30 cellular contexts compared by ENCODE assay signal in genomic region chr11:132704796-132705375, GRCh38.
DNase-seq lines count a peak whose midpoint lies in the region; ATAC-seq, FAIRE-seq and TF ChIP-seq lines count a peak whose summit lies in the region.
"Had no signal": no experiment of that assay in that cellular context is flagged by ENCODE, and none has a peak within 500 bp of the region (broad histone marks: within the 10 kb centered on the region; RNA-seq: fewer than 3 reads in every experiment).

No MANE protein-coding gene starts in this region.

- H3K4me3 Mint-ChIP-seq in stimulated activated naive CD8-positive, alpha-beta T cell treated with anti-CD3 and anti-CD28 coated beads, Interleukin-15, amount 100 ng/mL, for 72 hours: no peak overlapping the region
- H3K4me3 Mint-ChIP-seq: activated CD4-positive, alpha-beta memory T cell treated with anti-CD3 and anti-CD28 coated beads for 36 hours; activated naive CD4-positive, alpha-beta T cell treated with anti-CD3 and anti-CD28 coated beads, Interleukin-2, amount 10 ng/mL, durations not matched to agents 7 days and 5 days; activated T-helper 1 cell treated with anti-CD3 and anti-CD28 coated beads, Interleukin-12 subunit alpha, Interleukin-12 subunit beta, Interleukin-2, Interleukin-4 antibody, amounts not matched to agents 30 ng/mL and 10 ng/mL and 1 ng/mL, durations not matched to agents 14 hours and 24 hours and 36 hours; brain; neural crest cell; stimulated activated naive CD8-positive, alpha-beta T cell treated with anti-CD3 and anti-CD28 coated beads, Interleukin-15, Interleukin-2, amounts not matched to agents 100 ng/mL and 50 ng/mL, for 24 hours had no signal

- DNase-seq in Caki2 (ENCODE audit: low read depth) (peak; percentile 79), NCI-H510A treated with DMSO at 0.1 percent for 48 hours (lab: John Stamatoyannopoulos, UW) (peak; percentile 94), pancreas (peak in 2 of 6 donors; percentile 10 to 11), BE2C (no peak), heart left ventricle (no peak), right atrium auricular region (ENCODE audit: low spot score) (no peak)
- no peak for DNase-seq in stimulated activated naive CD8-positive, alpha-beta T cell treated with anti-CD3 and anti-CD28 coated beads, Interleukin-15, amount 100 ng/mL, for 72 hours
- DNase-seq: activated CD4-positive, alpha-beta memory T cell treated with anti-CD3 and anti-CD28 coated beads for 36 hours; activated CD8-positive, alpha-beta memory T cell treated with anti-CD3 and anti-CD28 coated beads, Interleukin-2, amount 50 U/mL, for 4 hours; activated naive CD4-positive, alpha-beta T cell treated with anti-CD3 and anti-CD28 coated beads, Interleukin-2, amount 10 ng/mL, durations not matched to agents 7 days and 5 days; cerebellar nuclear complex; COR-L47; KG1; NCI-H2107; NCI-H524 treated with DMSO at 0.1 percent for 48 hours; posterior cingulate gyrus; RPMI8226; stimulated activated CD4-positive, alpha-beta T cell treated with anti-CD3 and anti-CD28 coated beads, Interleukin-15, amount 100 ng/mL, for 24 hours; T-helper 1 cell; thyroid gland had no signal

- peak; percentile 64 to 94 (median 90) for ATAC-seq in pancreas
- ATAC-seq in stimulated activated naive CD8-positive, alpha-beta T cell treated with anti-CD3 and anti-CD28 coated beads, Interleukin-15, amount 100 ng/mL, for 72 hours: no peak
- no peak for ATAC-seq in heart left ventricle

- H3K9me3 ChIP-seq in pancreas (no peaks in the 10 kb centered on the region), BE2C (no peaks in the 10 kb centered on the region), heart left ventricle (peaks cover 0 to 26% (median 8%) of the 10 kb centered on the region in 12 donors), right atrium auricular region (peaks cover 0 to 22% of the 10 kb centered on the region in 2 donors)
- H3K9me3 ChIP-seq: SJSA1, thyroid gland had no signal

- H3K4me1 ChIP-seq in pancreas: peaks cover 0 to 7% (median 0%) of the 10 kb centered on the region in 3 donors
- no peaks in the 10 kb centered on the region for H3K4me1 ChIP-seq in BE2C
- H3K4me1 ChIP-seq in heart left ventricle: no peaks in the 10 kb centered on the region
- H3K4me1 ChIP-seq in right atrium auricular region: no peaks in the 10 kb centered on the region
- H3K4me1 ChIP-seq: BLaER1, SJSA1, thyroid gland had no signal

- H3K27me3 ChIP-seq in pancreas (no peaks in the 10 kb centered on the region), BE2C (no peaks in the 10 kb centered on the region), heart left ventricle (peaks cover 0 to 3% (median 0%) of the 10 kb centered on the region in 9 donors), right atrium auricular region (no peaks in the 10 kb centered on the region)
- H3K27me3 ChIP-seq: BLaER1, SJSA1, thyroid gland had no signal

- H3K27ac Mint-ChIP-seq in stimulated activated naive CD8-positive, alpha-beta T cell treated with anti-CD3 and anti-CD28 coated beads, Interleukin-15, amount 100 ng/mL, for 72 hours: no peak overlapping the region
- H3K27ac Mint-ChIP-seq: activated CD4-positive, alpha-beta memory T cell treated with anti-CD3 and anti-CD28 coated beads for 36 hours; activated naive CD4-positive, alpha-beta T cell treated with anti-CD3 and anti-CD28 coated beads, Interleukin-2, amount 10 ng/mL, durations not matched to agents 7 days and 5 days; activated T-helper 1 cell treated with anti-CD3 and anti-CD28 coated beads, Interleukin-12 subunit alpha, Interleukin-12 subunit beta, Interleukin-2, Interleukin-4 antibody, amounts not matched to agents 30 ng/mL and 10 ng/mL and 1 ng/mL, durations not matched to agents 14 hours and 24 hours and 36 hours; brain; stimulated activated naive CD8-positive, alpha-beta T cell treated with anti-CD3 and anti-CD28 coated beads, Interleukin-15, Interleukin-2, amounts not matched to agents 100 ng/mL and 50 ng/mL, for 24 hours had no signal

- TF ChIP-seq POLR2A in heart left ventricle (IDR thresholded peaks at IDR 0.05): no peak

- WGBS in pancreas, 2 donors: 35 to 40% methylated on average over 5 of the region's 5 CpGs
- WGBS in heart left ventricle, 4 donors: 74 to 83% (median 78%) methylated on average over 5 of the region's 5 CpGs

- H3K4me3 ChIP-seq in pancreas (no peak overlapping the region), BE2C (ENCODE audit: low read depth, low read length) (no peak overlapping the region), heart left ventricle (no peak overlapping the region), right atrium auricular region (no peak overlapping the region)
- H3K4me3 ChIP-seq: BLaER1, SJSA1, thyroid gland had no signal

- H3K27ac ChIP-seq in pancreas (no peak overlapping the region), heart left ventricle (no peak overlapping the region), right atrium auricular region (no peak overlapping the region)
- H3K27ac ChIP-seq: BLaER1, SJSA1, thyroid gland had no signal

- no peaks in the 10 kb centered on the region for H3K4me1 Mint-ChIP-seq in stimulated activated naive CD8-positive, alpha-beta T cell treated with anti-CD3 and anti-CD28 coated beads, Interleukin-15, amount 100 ng/mL, for 72 hours
- H3K4me1 Mint-ChIP-seq: activated naive CD4-positive, alpha-beta T cell treated with anti-CD3 and anti-CD28 coated beads, Interleukin-2, amount 10 ng/mL, durations not matched to agents 7 days and 5 days; brain; neural crest cell had no signal

- peaks cover 14 to 29% of the 10 kb centered on the region in 2 donors for H3K9me3 Mint-ChIP-seq in stimulated activated naive CD8-positive, alpha-beta T cell treated with anti-CD3 and anti-CD28 coated beads, Interleukin-15, amount 100 ng/mL, for 72 hours

- no peaks in the 10 kb centered on the region for H3K27me3 Mint-ChIP-seq in stimulated activated naive CD8-positive, alpha-beta T cell treated with anti-CD3 and anti-CD28 coated beads, Interleukin-15, amount 100 ng/mL, for 72 hours
- H3K27me3 Mint-ChIP-seq: activated CD4-positive, alpha-beta memory T cell treated with anti-CD3 and anti-CD28 coated beads for 36 hours; activated naive CD4-positive, alpha-beta T cell treated with anti-CD3 and anti-CD28 coated beads, Interleukin-2, amount 10 ng/mL, durations not matched to agents 7 days and 5 days; stimulated activated naive CD8-positive, alpha-beta T cell treated with anti-CD3 and anti-CD28 coated beads, Interleukin-15, Interleukin-2, amounts not matched to agents 100 ng/mL and 50 ng/mL, for 24 hours had no signal

- intact Hi-C loops in pancreas (cut with DNase I) (no loop called here), heart left ventricle (cut with DNase I) (no loop called here)

- no peaks in the 10 kb centered on the region for H3K36me3 ChIP-seq in pancreas
- H3K36me3 ChIP-seq in BE2C: no peaks in the 10 kb centered on the region
- no peaks in the 10 kb centered on the region for H3K36me3 ChIP-seq in heart left ventricle
- H3K36me3 ChIP-seq in right atrium auricular region: no peaks in the 10 kb centered on the region
- H3K36me3 ChIP-seq: BLaER1, SJSA1, thyroid gland had no signal

- peak; percentile 100 for FAIRE-seq in islet of Langerhans (lab: Jason Lieb, UNC)
- no peak for FAIRE-seq in pancreas (lab: Jason Lieb, UNC)
- FAIRE-seq: endothelial cell of umbilical vein, HTR-8/SVneo, keratinocyte had no signal

- in situ Hi-C loops in Caki2 (cut with HindIII; ENCODE audit: low pct_unique_long_range_greater_than_20kb, low sequenced_read_pairs): no loop called here

- TF ChIP-seq CTCF in pancreas (IDR thresholded peaks at IDR 0.05): no peak
- no peak for TF ChIP-seq CTCF in BE2C (IDR thresholded peaks at IDR 0.05; ENCODE audit: low read depth, low read length)
- TF ChIP-seq CTCF in heart left ventricle (IDR thresholded peaks at IDR 0.05): no peak
- TF ChIP-seq CTCF in right atrium auricular region (IDR thresholded peaks at IDR 0.05): no peak

Comparison
In these comparisons a context has a peak if more than half of its experiments do, and no peak if none do; other contexts are left out.
1. DNase-seq: peak in Caki2 (single experiment) and NCI-H510A treated with DMSO at 0.1 percent for 48 hours (single experiment); none in BE2C (single experiment), stimulated activated naive CD8-positive, alpha-beta T cell treated with anti-CD3 and anti-CD28 coated beads, Interleukin-15, amount 100 ng/mL, for 72 hours (0 of 2), heart left ventricle (0 of 5) and right atrium auricular region (single experiment).
2. ATAC-seq: peak in pancreas (4 of 4); none in stimulated activated naive CD8-positive, alpha-beta T cell treated with anti-CD3 and anti-CD28 coated beads, Interleukin-15, amount 100 ng/mL, for 72 hours (single experiment) and heart left ventricle (0 of 4).